ENCODE assay signal across 17 cellular contexts in the genomic region with DNA sequence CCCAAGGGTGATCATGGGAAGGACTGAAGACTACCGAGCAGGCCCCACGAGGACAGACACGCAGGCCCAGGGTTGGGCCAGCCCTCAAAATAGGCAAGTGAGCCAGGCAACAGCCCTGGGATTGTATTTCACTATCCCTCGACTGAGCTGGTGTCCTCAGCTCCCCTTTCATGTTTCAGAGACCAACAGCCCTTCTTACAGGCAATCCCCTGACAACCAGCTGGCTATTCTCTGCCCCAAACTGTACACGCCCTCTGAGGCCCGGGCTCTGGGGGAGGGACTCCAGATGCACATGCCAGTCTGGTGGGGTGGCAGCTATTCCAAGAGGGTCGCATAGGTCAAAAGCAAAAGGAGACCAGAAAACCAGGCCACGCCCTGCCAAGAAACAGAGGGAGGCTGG.
A peak's percentile ranks its signal among the peaks of the same experiment; 100 is the strongest.
DNase-seq lines count a peak whose midpoint lies in the region; ATAC-seq and TF ChIP-seq lines count a peak whose summit lies in the region.
"Had no signal": no experiment of that assay in that cellular context is flagged by ENCODE, and none has a peak within 500 bp of the region (broad histone marks: within the 10 kb centered on the region; RNA-seq: fewer than 3 reads in every experiment).

No MANE protein-coding gene starts in this region.

- no peak for ATAC-seq in thoracic aorta (ENCODE audit: insufficient number of reproducible peaks, low FRiP score, low read depth)
- ATAC-seq: activated naive CD8-positive, alpha-beta T cell treated with anti-CD3 and anti-CD28 coated beads, Interleukin-2, amount 50 U/mL, for 24 hours; HCT116 had no signal

- DNase-seq in NCI-H82 treated with DMSO at 0.1 percent for 48 hours (lab: John Stamatoyannopoulos, UW; ENCODE audit: unreplicated experiment) (peak; percentile 91), esophagus muscularis mucosa (ENCODE audit: extremely low spot score) (no peak), thoracic aorta (ENCODE audit: low spot score) (no peak), GM19238 (ENCODE audit: insufficient read length, low spot score) (no peak), EL (no peak), NCI-H510A (lab: John Stamatoyannopoulos, UW) (no peak), NCI-H1092 (lab: John Stamatoyannopoulos, UW) (no peak)
- DNase-seq: activated CD4-positive, alpha-beta T cell treated with anti-CD3 and anti-CD28 coated beads for 4 hours; activated naive CD8-positive, alpha-beta T cell treated with anti-CD3 and anti-CD28 coated beads, Interleukin-2, amount 50 U/mL, for 24 hours; C1 segment of cervical spinal cord; erythroblast; NCI-H1417; nucleus accumbens; stimulated activated CD4-positive, alpha-beta T cell treated with anti-CD3 and anti-CD28 coated beads, Interleukin-12 subunit alpha, Interleukin-12 subunit beta, amount 100 ng/mL, for 4 hours had no signal

- H3K4me1 ChIP-seq in esophagus muscularis mucosa (peaks cover 18 to 34% (median 24%) of the 10 kb centered on the region in 4 donors), muscle layer of colon (ENCODE audit: insufficient read depth, low read length) (peaks cover 27% of the 10 kb centered on the region), thoracic aorta (ENCODE audit: control insufficient read depth in 1 of 2, low read depth in 2 of 2) (peaks cover 17 to 32% of the 10 kb centered on the region in 2 donors)

- no peak overlapping the region for H3K9ac ChIP-seq in muscle layer of colon (ENCODE audit: low read length)

- H3K9me3 ChIP-seq in esophagus muscularis mucosa (no peaks in the 10 kb centered on the region), muscle layer of colon (ENCODE audit: low read length) (no peaks in the 10 kb centered on the region), thoracic aorta (no peaks in the 10 kb centered on the region)
- H3K9me3 ChIP-seq: suprapubic skin had no signal

- H3K36me3 ChIP-seq in esophagus muscularis mucosa (no peaks in the 10 kb centered on the region), muscle layer of colon (ENCODE audit: insufficient read depth, low read length) (no peaks in the 10 kb centered on the region), thoracic aorta (no peaks in the 10 kb centered on the region)
- H3K36me3 ChIP-seq: suprapubic skin had no signal

- intact Hi-C loops in esophagus muscularis mucosa (cut with DNase I) = no loop called here

- TF ChIP-seq CTCF in esophagus muscularis mucosa (IDR thresholded peaks at IDR 0.05) (no peak), thoracic aorta (IDR thresholded peaks at IDR 0.05) (no peak)

- H3K27ac ChIP-seq in esophagus muscularis mucosa (replicated peaks in 1 of 4) = peak overlapping the region; percentile 58 to 77 (median 67)
- peak overlapping the region; percentile 19 for H3K27ac ChIP-seq in muscle layer of colon (ENCODE audit: low read depth, low read length)
- H3K27ac ChIP-seq in thoracic aorta = peak overlapping the region; percentile 55 to 76

- no peaks in the 10 kb centered on the region for H3K27me3 ChIP-seq in esophagus muscularis mucosa
- H3K27me3 ChIP-seq in muscle layer of colon (ENCODE audit: control insufficient read depth in 1 of 2, insufficient read depth in 2 of 2, low read length in 2 of 2) = no peaks in the 10 kb centered on the region
- no peaks in the 10 kb centered on the region for H3K27me3 ChIP-seq in thoracic aorta (replicated peaks; ENCODE audit: insufficient read depth)
- H3K27me3 ChIP-seq: suprapubic skin had no signal

- no peak for TF ChIP-seq EP300 in esophagus muscularis mucosa (IDR thresholded peaks at IDR 0.05)

- TF ChIP-seq POLR2A in esophagus muscularis mucosa (IDR thresholded peaks at IDR 0.05; ENCODE audit: low read depth) = no peak

- 88% methylated on average over 6 of the region's 8 CpGs for WGBS in esophagus muscularis mucosa

- H3K4me3 ChIP-seq in esophagus muscularis mucosa = no peak overlapping the region
- H3K4me3 ChIP-seq in muscle layer of colon (ENCODE audit: low read depth in 1 of 2, low read length in 2 of 2) = no peak overlapping the region
- no peak overlapping the region for H3K4me3 ChIP-seq in thoracic aorta
- H3K4me3 ChIP-seq: suprapubic skin had no signal
